In the genomic region with DNA sequence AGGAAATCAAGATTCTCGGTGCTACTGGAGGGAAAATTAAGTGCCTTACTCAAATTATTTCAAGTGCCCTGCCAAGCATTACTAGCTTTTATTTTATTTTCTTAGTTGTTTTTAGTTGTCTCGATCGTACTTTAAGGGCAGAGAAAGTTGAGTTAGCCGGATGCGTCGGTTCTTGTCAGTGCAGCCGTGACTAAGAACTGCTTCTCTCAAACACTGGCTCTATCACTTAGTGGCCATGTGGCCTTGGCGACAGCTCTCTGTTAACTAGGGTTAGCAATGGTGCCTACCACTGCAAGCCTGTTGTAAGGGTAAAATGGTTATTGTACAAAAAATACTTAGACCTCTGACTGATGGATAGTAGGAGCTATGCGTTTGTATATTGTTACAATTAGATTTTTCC, we compare ENCODE assay signal across 24 cellular contexts.
"Had no signal": no experiment of that assay in that cellular context is flagged by ENCODE, and none has a peak within 500 bp of the region (broad histone marks: within the 10 kb centered on the region; RNA-seq: fewer than 3 reads in every experiment).

No MANE protein-coding gene starts in this region.

- H3K27ac ChIP-seq: HL-60, KMS-11, SJSA1, SK-N-MC had no signal

- H3K27ac Mint-ChIP-seq: IgD-negative memory B cell had no signal

- H3K4me3 ChIP-seq: K562, SJSA1, SK-N-MC had no signal

- H3K9me3 ChIP-seq: SJSA1 had no signal

- ATAC-seq: K562 had no signal

- H3K36me3 ChIP-seq: SJSA1 had no signal

- H3K4me2 ChIP-seq: KMS-11 had no signal

- DNase-seq: Kasumi-1, MM.1S, NCI-H1092, NCI-H1105 treated with DMSO at 0.1 percent for 48 hours, NCI-H1417 treated with DMSO at 0.1 percent for 48 hours, NCI-H146, NCI-H1694 treated with DMSO at 0.1 percent for 48 hours, NCI-H1930, NCI-H2081, NCI-H2171, NCI-H226, NCI-H446, NCI-H510A, NCI-H526, NCI-H82, Right ventricle myocardium superior, RPMI8226, SIG-M5 had no signal

- H3K4me3 Mint-ChIP-seq: IgD-negative memory B cell had no signal

- H3K4me1 Mint-ChIP-seq: IgD-negative memory B cell had no signal

- H3K27me3 ChIP-seq: SJSA1 had no signal

- H3K9me3 Mint-ChIP-seq: IgD-negative memory B cell had no signal

- H3K9ac ChIP-seq: KMS-11 had no signal

- H3K36me3 Mint-ChIP-seq: IgD-negative memory B cell had no signal
